ENCODE assay signal across 14 cellular contexts in the genomic region with DNA sequence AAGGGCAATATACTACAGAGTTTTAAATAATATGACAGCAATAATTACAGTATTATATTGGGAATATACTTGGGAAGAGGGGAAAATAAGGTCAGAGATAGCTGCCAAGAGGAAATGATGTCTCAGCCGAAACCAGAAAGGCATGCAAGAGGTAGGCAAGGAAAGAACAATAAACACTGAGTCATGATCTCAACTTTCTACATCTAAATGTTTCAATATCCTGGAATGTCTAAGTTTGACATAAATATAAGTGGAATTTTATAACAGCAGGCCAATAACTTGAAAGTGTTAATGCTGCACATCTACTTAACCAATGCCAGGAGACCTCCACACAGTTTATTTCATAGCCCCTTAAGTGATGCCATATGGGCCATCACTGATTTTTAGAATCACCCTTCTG.
A peak's percentile ranks its signal among the peaks of the same experiment; 100 is the strongest.
DNase-seq lines count a peak whose midpoint lies in the region; ATAC-seq and TF ChIP-seq lines count a peak whose summit lies in the region.
"Had no signal": no experiment of that assay in that cellular context is flagged by ENCODE, and none has a peak within 500 bp of the region (broad histone marks: within the 10 kb centered on the region; RNA-seq: fewer than 3 reads in every experiment).

No MANE protein-coding gene starts in this region.

- H3K9me3 ChIP-seq in osteoblast (ENCODE audit: low read depth, low read length) (no peaks in the 10 kb centered on the region), A673 (ENCODE audit: low read depth, low read length, poor library complexity, severe bottlenecking) (no peaks in the 10 kb centered on the region)
- H3K9me3 ChIP-seq: gastrocnemius medialis, left ventricle myocardium inferior had no signal

- ATAC-seq in effector memory CD8-positive, alpha-beta T cell (replicated peaks), result no peak
- no peak for ATAC-seq in Right ventricle myocardium superior (ENCODE audit: poor library complexity)
- ATAC-seq: gastrocnemius medialis had no signal

- peak overlapping the region; percentile 100 for H3K27ac ChIP-seq in epithelial cell of prostate
- peak overlapping the region; percentile 97 for H3K27ac ChIP-seq in osteoblast (ENCODE audit: low read depth, low read length)
- H3K27ac ChIP-seq in A673 (ENCODE audit: low read depth, low read length, poor library complexity, severe bottlenecking), result no peak overlapping the region
- H3K27ac ChIP-seq: gastrocnemius medialis, HL-60, left ventricle myocardium inferior had no signal

- BruUV-seq in A673 (replicated peaks; lab: Mats Ljungman, UMichigan), result no TSS peak

- TF ChIP-seq CTCF in osteoblast (IDR thresholded peaks at IDR 0.05; ENCODE audit: extremely low read depth, low read depth, low read length) (no peak), A673 (conservative IDR thresholded peaks at IDR 0.05; ENCODE audit: low read depth, low read length) (no peak)

- POLR2A ChIA-PET in A673 (lab: Charles Lee; ENCODE audit: low non-redundant PET), result no interaction called here

- no peaks in the 10 kb centered on the region for H3K36me3 ChIP-seq in osteoblast (ENCODE audit: insufficient read depth, low read length)
- no peaks in the 10 kb centered on the region for H3K36me3 ChIP-seq in A673 (ENCODE audit: insufficient read depth, low read length, poor library complexity, severe bottlenecking)
- H3K36me3 ChIP-seq: gastrocnemius medialis, left ventricle myocardium inferior had no signal

- no peak overlapping the region for H3K27ac Mint-ChIP-seq in effector memory CD8-positive, alpha-beta T cell

- peaks cover 0 to 3% of the 10 kb centered on the region in 2 donors for H3K9me3 Mint-ChIP-seq in effector memory CD8-positive, alpha-beta T cell

- H4K20me1 ChIP-seq in osteoblast (ENCODE audit: insufficient read depth, low read length), result no peaks in the 10 kb centered on the region

- H3K79me2 ChIP-seq in osteoblast (ENCODE audit: insufficient read depth, low read length), result no peaks in the 10 kb centered on the region

- H3K4me2 ChIP-seq in osteoblast (ENCODE audit: insufficient read depth, low read length), result peak overlapping the region; percentile 70

- CTCF ChIA-PET in A673 (lab: Charles Lee), result no interaction called here

- no peaks in the 10 kb centered on the region for H3K4me1 Mint-ChIP-seq in effector memory CD8-positive, alpha-beta T cell (ENCODE audit: low read depth in 2 of 2)

- no peak overlapping the region for H2AFZ ChIP-seq in osteoblast (ENCODE audit: low read length)

- peaks cover 24% of the 10 kb centered on the region for H3K4me1 ChIP-seq in osteoblast (ENCODE audit: insufficient read depth, low read length)
- H3K4me1 ChIP-seq in A673 (ENCODE audit: insufficient read depth, low read length, poor library complexity, severe bottlenecking), result no peaks in the 10 kb centered on the region
- H3K4me1 ChIP-seq: gastrocnemius medialis, left ventricle myocardium inferior had no signal

- no peak overlapping the region for H3K4me3 Mint-ChIP-seq in effector memory CD8-positive, alpha-beta T cell

- no peaks in the 10 kb centered on the region for H3K36me3 Mint-ChIP-seq in effector memory CD8-positive, alpha-beta T cell (ENCODE audit: insufficient read depth)

- intact Hi-C loops in Right ventricle myocardium superior (cut with DNase I), result no loop called here
- intact Hi-C loops in A673 (cut with micrococcal nuclease; ENCODE audit: unreplicated experiment), result no loop called here

- H3K27me3 ChIP-seq in osteoblast (ENCODE audit: insufficient read depth, low read length), result no peaks in the 10 kb centered on the region
- peaks cover 4% of the 10 kb centered on the region for H3K27me3 ChIP-seq in A673 (replicated peaks; ENCODE audit: insufficient read depth, low read depth, low read length, poor library complexity)
- H3K27me3 ChIP-seq: gastrocnemius medialis had no signal

- H3K4me3 ChIP-seq in osteoblast (ENCODE audit: insufficient read depth, low read length) (no peak overlapping the region), A673 (ENCODE audit: low read depth, low read length, poor library complexity, severe bottlenecking) (no peak overlapping the region)
- H3K4me3 ChIP-seq: gastrocnemius medialis, left ventricle myocardium inferior had no signal

- H3K27me3 Mint-ChIP-seq in effector memory CD8-positive, alpha-beta T cell, result peaks cover 0 to 14% of the 10 kb centered on the region in 2 donors

- DNase-seq in Daoy (ENCODE audit: low read depth) (peak; percentile 79), RPMI7951 (ENCODE audit: low read depth) (peak; percentile 62), epithelial cell of prostate (ENCODE audit: low read depth, low spot score) (peak; percentile 88), osteoblast (ENCODE audit: insufficient read length, low spot score, missing footprints) (peak; percentile 19), Right ventricle myocardium superior (no peak), A673 (ENCODE audit: low spot score) (no peak), middle frontal gyrus (ENCODE audit: extremely low spot score, low spot score) (no peak)
- DNase-seq in effector memory CD8-positive, alpha-beta T cell, result no peak
- DNase-seq: activated CD8-positive, alpha-beta memory T cell treated with anti-CD3 and anti-CD28 coated beads, Interleukin-2, amount 50 U/mL, for 4 hours; gastrocnemius medialis; left ventricle myocardium inferior; NCI-H1105 treated with DMSO at 0.1 percent for 48 hours; T-helper 9 cell had no signal

Comparison
In these comparisons a context has a peak if more than half of its experiments do, and no peak if none do; other contexts are left out.
1. DNase-seq: peak in Daoy (single experiment), RPMI7951 (single experiment), epithelial cell of prostate (single experiment) and osteoblast (single experiment); none in effector memory CD8-positive, alpha-beta T cell (0 of 3), Right ventricle myocardium superior (single experiment), A673 (single experiment) and middle frontal gyrus (single experiment).